ENCODE assay signal across 8 cellular contexts in the genomic region with DNA sequence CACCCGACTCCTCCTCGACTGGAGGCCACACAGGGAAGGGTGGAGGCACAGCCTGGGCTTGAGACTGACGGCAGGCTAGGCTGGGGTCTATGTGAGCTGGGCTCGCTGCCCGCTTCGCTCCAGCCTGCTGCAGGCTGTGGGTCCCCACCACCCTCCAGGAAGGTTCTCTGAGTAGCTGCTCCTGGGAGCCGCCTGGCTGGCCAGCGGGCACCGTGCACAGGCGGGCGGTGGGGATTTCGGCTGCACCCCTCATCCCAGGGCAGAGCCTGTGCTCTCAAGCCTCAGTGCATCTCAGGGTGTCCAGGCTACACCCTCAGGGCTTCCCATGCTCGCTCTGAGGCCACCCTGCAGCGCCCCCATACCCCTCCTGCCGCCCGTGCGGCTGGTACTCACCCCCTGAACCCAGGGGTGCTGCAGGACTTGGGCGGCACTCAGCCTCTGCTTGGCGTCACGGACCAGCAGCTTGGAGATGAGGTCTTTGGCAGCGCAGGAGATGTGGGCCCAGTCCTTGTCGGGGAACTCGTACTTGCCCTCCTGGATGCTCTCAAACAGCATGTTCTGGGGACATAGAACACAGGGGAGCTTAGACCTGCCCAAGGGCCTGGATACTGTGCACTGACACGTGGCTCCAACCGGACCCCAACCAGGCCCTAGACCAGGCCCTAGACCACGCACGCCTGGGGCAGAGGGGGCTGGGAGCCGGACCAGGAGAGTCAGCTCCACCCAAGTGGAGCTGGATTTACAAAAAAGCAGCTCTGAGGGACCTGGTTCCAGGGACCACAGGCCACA. TPM values are rescaled to one million over a fixed set of nuclear protein-coding genes. Genes with fewer than 3 reads are reported as not detected.
A peak's percentile ranks its signal among the peaks of the same experiment; 100 is the strongest.
DNase-seq lines count a peak whose midpoint lies in the region; ATAC-seq and TF ChIP-seq lines count a peak whose summit lies in the region.

No MANE protein-coding gene starts in this region.

- no peaks in the 10 kb centered on the region for H3K9me3 Mint-ChIP-seq in activated CD8-positive, alpha-beta T cell treated with anti-CD3 and anti-CD28 coated beads for 36 hours
- H3K9me3 Mint-ChIP-seq in stimulated activated memory B cell treated with anti-CD40 and anti-IgM and Interleukin-4, amounts not matched to agents 10 μg/mL and 1 μg/mL and 100 μg/mL, for 72 hours: no peaks in the 10 kb centered on the region

- no peaks in the 10 kb centered on the region for H3K27me3 Mint-ChIP-seq in activated CD8-positive, alpha-beta T cell treated with anti-CD3 and anti-CD28 coated beads for 36 hours
- no peaks in the 10 kb centered on the region for H3K27me3 Mint-ChIP-seq in stimulated activated memory B cell treated with anti-CD40 and anti-IgM and Interleukin-4, amounts not matched to agents 10 μg/mL and 1 μg/mL and 100 μg/mL, for 72 hours

- intact Hi-C loops in activated CD8-positive, alpha-beta T cell treated with anti-CD3 and anti-CD28 coated beads for 36 hours (cut with micrococcal nuclease): no loop called here
- intact Hi-C loops in right cardiac atrium (cut with DNase I) (no loop called here), sciatic nerve (cut with DNase I) (no loop called here)

- H3K4me1 ChIP-seq in HEK293 (ENCODE audit: control insufficient read depth, insufficient read depth, low read length) (peaks cover 13% of the 10 kb centered on the region), right cardiac atrium (ENCODE audit: control insufficient read depth, insufficient read depth, low read length) (peaks cover 8% of the 10 kb centered on the region)

- H3K27ac ChIP-seq in HEK293 (ENCODE audit: extremely low read depth, low read depth, low read length) (peak overlapping the region; percentile 85), right cardiac atrium (ENCODE audit: low read length) (peak overlapping the region; percentile 71)

- no peak for ATAC-seq in activated CD8-positive, alpha-beta T cell treated with anti-CD3 and anti-CD28 coated beads for 36 hours
- ATAC-seq in right cardiac atrium: no peak
- no peak for ATAC-seq in stimulated activated memory B cell treated with anti-CD40 and anti-IgM and Interleukin-4, amounts not matched to agents 10 μg/mL and 1 μg/mL and 100 μg/mL, for 72 hours
- ATAC-seq in GM19324 (IDR thresholded peaks at IDR 0.05; ENCODE audit: low FRiP score, unreplicated experiment): no peak
- ATAC-seq in sciatic nerve: no peak

- peak overlapping the region; percentile 87 for H3K27ac Mint-ChIP-seq in activated CD8-positive, alpha-beta T cell treated with anti-CD3 and anti-CD28 coated beads for 36 hours
- peak overlapping the region; percentile 77 for H3K27ac Mint-ChIP-seq in stimulated activated memory B cell treated with anti-CD40 and anti-IgM and Interleukin-4, amounts not matched to agents 10 μg/mL and 1 μg/mL and 100 μg/mL, for 72 hours

- H3K9me3 ChIP-seq in HEK293 (ENCODE audit: control insufficient read depth, insufficient read depth, low read depth, low read length) (no peaks in the 10 kb centered on the region), right cardiac atrium (ENCODE audit: control insufficient read depth, low read length) (no peaks in the 10 kb centered on the region)

- CTCF ChIA-PET in HEK293 (lab: Yijun Ruan, JAX): interaction anchor here (0.6 kb wide), 1 partner anchor 26 kb away, joined by 3 read pairs; no protein-coding TSS in a partner anchor
- CTCF ChIA-PET in activated CD8-positive, alpha-beta T cell treated with anti-CD3 and anti-CD28 coated beads for 36 hours (lab: Charles Lee): interaction anchor here (0.7 to 2.2 kb wide), 2 partner anchors 9 to 885 kb away, joined by 3 to 9 read pairs; no protein-coding TSS in a partner anchor

- H3K4me3 ChIP-seq in HEK293 (ENCODE audit: low read depth, low read length): no peak overlapping the region
- no peak overlapping the region for H3K4me3 ChIP-seq in right cardiac atrium (ENCODE audit: low read length)

- WGBS in right cardiac atrium: 81% methylated on average over 28 of the region's 28 CpGs

- H3K4me3 Mint-ChIP-seq in activated CD8-positive, alpha-beta T cell treated with anti-CD3 and anti-CD28 coated beads for 36 hours: peak overlapping the region; percentile 71
- H3K4me3 Mint-ChIP-seq in stimulated activated memory B cell treated with anti-CD40 and anti-IgM and Interleukin-4, amounts not matched to agents 10 μg/mL and 1 μg/mL and 100 μg/mL, for 72 hours: peak overlapping the region; percentile 65

- no peak for TF ChIP-seq CTCF in HEK293 (tag by site-specific recombination; IDR thresholded peaks at IDR 0.05)
- no peak for TF ChIP-seq CTCF in activated CD8-positive, alpha-beta T cell treated with anti-CD3 and anti-CD28 coated beads for 36 hours (IDR thresholded peaks at IDR 0.05)

- no peak for DNase-seq in activated CD8-positive, alpha-beta T cell treated with anti-CD3 and anti-CD28 coated beads for 36 hours
- DNase-seq in right cardiac atrium: peak in 2 of 3 donors; percentile 66 to 67
- no peak for DNase-seq in occipital lobe (lab: John Stamatoyannopoulos, UW)
- DNase-seq in HK-2 (ENCODE audit: unreplicated experiment): no peak
- DNase-seq in sciatic nerve (ENCODE audit: low spot score): no peak

- POLR2A ChIA-PET in HEK293 (lab: Yijun Ruan, JAX): interaction anchor here (0.5 to 0.8 kb wide), 2 partner anchors 9 to 17 kb away, joined by 3 read pairs; no protein-coding TSS in a partner anchor
- POLR2A ChIA-PET in activated CD8-positive, alpha-beta T cell treated with anti-CD3 and anti-CD28 coated beads for 36 hours (lab: Charles Lee): interaction anchor here (1.0 to 6.3 kb wide), 8 partner anchors 8 to 49 kb away, joined by 4 to 58 read pairs (median 6); a partner anchor contains a TSS

- peaks cover 0 to 67% of the 10 kb centered on the region in 2 experiments; a peak in 2 of 3 replicates for H3K36me3 ChIP-seq in HEK293 (ENCODE audit: control insufficient read depth in 2 of 2, insufficient read depth in 1 of 2, low read length in 2 of 2)

- H3K36me3 Mint-ChIP-seq in activated CD8-positive, alpha-beta T cell treated with anti-CD3 and anti-CD28 coated beads for 36 hours (ENCODE audit: low read depth): peaks cover 31% of the 10 kb centered on the region
- H3K36me3 Mint-ChIP-seq in stimulated activated memory B cell treated with anti-CD40 and anti-IgM and Interleukin-4, amounts not matched to agents 10 μg/mL and 1 μg/mL and 100 μg/mL, for 72 hours: peaks cover 58% of the 10 kb centered on the region

- H3K27me3 ChIP-seq in right cardiac atrium (ENCODE audit: control insufficient read depth, insufficient read depth): no peaks in the 10 kb centered on the region

- peaks cover 29% of the 10 kb centered on the region for H3K4me1 Mint-ChIP-seq in activated CD8-positive, alpha-beta T cell treated with anti-CD3 and anti-CD28 coated beads for 36 hours (ENCODE audit: low read depth)
- H3K4me1 Mint-ChIP-seq in stimulated activated memory B cell treated with anti-CD40 and anti-IgM and Interleukin-4, amounts not matched to agents 10 μg/mL and 1 μg/mL and 100 μg/mL, for 72 hours: peaks cover 75% of the 10 kb centered on the region

TF ChIP-seq in HEK293, 187 proteins besides CTCF, POLR2A, EP300 and RAD21:
- TF ChIP-seq ZNF600 (tag by site-specific recombination; IDR thresholded peaks at IDR 0.05): peak; percentile 43; the same call in 1 of the 2 replicates
- TF ChIP-seq, protein P1, sequence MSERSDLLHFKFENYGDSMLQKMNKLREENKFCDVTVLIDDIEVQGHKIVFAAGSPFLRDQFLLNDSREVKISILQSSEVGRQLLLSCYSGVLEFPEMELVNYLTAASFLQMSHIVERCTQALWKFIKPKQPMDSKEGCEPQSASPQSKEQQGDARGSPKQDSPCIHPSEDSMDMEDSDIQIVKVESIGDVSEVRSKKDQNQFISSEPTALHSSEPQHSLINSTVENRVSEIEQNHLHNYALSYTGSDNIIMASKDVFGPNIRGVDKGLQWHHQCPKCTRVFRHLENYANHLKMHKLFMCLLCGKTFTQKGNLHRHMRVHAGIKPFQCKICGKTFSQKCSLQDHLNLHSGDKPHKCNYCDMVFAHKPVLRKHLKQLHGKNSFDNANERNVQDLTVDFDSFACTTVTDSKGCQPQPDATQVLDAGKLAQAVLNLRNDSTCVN (tag by site-specific recombination; optimal IDR thresholded peaks at IDR 0.05): no peak
- TF ChIP-seq YY1 (tag by site-specific recombination; IDR thresholded peaks at IDR 0.05): no peak

RNA-seq across cellular contexts. Expression of a gene that starts 10.2 kb away (rescaled TPM):
- total RNA-seq in activated CD8-positive, alpha-beta T cell treated with anti-CD3 and anti-CD28 coated beads for 36 hours: 100 to 1,000 TPM; 323 to 327 TPM
- total RNA-seq in right cardiac atrium (100 to 1,000 TPM in 3 of 4 donors, 10 to 100 TPM in 1; 96.9 to 151 (median 122) TPM), occipital lobe (16.8 TPM), sciatic nerve (140 TPM)
- polyA plus RNA-seq in right cardiac atrium: 75.9 TPM

RNA-seq across cellular contexts. Expression of a gene that starts 25.3 kb away (rescaled TPM):
- 10 to 100 TPM; 36.5 to 44.6 TPM for total RNA-seq in activated CD8-positive, alpha-beta T cell treated with anti-CD3 and anti-CD28 coated beads for 36 hours
- total RNA-seq in right cardiac atrium (10 to 100 TPM; 52.7 to 68.4 (median 62.2) TPM), occipital lobe (49.1 TPM), sciatic nerve (65.7 TPM)
- polyA plus RNA-seq in right cardiac atrium: 39.3 TPM

RNA-seq across cellular contexts. Expression of a gene that starts 55.3 kb away (rescaled TPM):
- 100 to 1,000 TPM; 175 to 185 TPM for total RNA-seq in activated CD8-positive, alpha-beta T cell treated with anti-CD3 and anti-CD28 coated beads for 36 hours
- 10 to 100 TPM; 20.9 to 27.0 (median 21.8) TPM for total RNA-seq in right cardiac atrium
- 9.5 TPM for polyA plus RNA-seq in right cardiac atrium
- total RNA-seq in occipital lobe: 14.2 TPM
- total RNA-seq in sciatic nerve: 54.0 TPM

RNA-seq across cellular contexts. Expression of a gene that starts 55.9 kb away (rescaled TPM):
- total RNA-seq in activated CD8-positive, alpha-beta T cell treated with anti-CD3 and anti-CD28 coated beads for 36 hours: 10 to 100 TPM; 22.6 to 23.0 TPM
- 1 to 10 TPM; 1.1 to 3.3 (median 2.3) TPM for total RNA-seq in right cardiac atrium
- polyA plus RNA-seq in right cardiac atrium: 2.7 TPM
- 2.2 TPM for total RNA-seq in occipital lobe
- 37.8 TPM for total RNA-seq in sciatic nerve

Comparison
In these comparisons a context has a peak if more than half of its experiments do, and no peak if none do; other contexts are left out.
1. DNase-seq: peak in right cardiac atrium (2 of 3); none in activated CD8-positive, alpha-beta T cell treated with anti-CD3 and anti-CD28 coated beads for 36 hours (single experiment), occipital lobe (single experiment), HK-2 (single experiment) and sciatic nerve (single experiment).